1 cellular context compared by ENCODE assay signal in the genomic region with DNA sequence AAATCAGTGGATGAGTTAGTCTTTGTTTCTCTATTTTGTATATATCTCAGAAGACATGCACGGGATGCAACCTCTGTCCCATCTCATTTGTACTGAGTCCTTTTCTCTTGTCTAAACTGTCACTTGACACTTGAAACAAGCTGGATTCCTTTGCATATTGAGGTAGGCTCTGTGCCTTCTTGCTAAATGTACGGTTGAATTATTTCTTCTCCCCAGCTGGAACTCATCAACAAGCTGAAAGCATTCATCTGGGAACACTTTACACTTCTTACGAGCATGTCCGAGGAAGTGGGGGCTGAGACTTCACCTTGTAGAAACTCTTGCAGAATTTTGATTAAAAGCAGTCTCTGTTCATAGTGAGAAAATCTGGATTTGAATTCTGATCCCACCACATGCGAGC.
TF ChIP-seq lines count a peak whose summit lies in the region.

No MANE protein-coding gene starts in this region.

TF ChIP-seq in IMR-90, 13 proteins besides CTCF, POLR2A, EP300 and RAD21:
- TF ChIP-seq MAFK (IDR thresholded peaks at IDR 0.05; ENCODE audit: low read depth, low read length) = no peak
- TF ChIP-seq SMC3 (IDR thresholded peaks at IDR 0.05; ENCODE audit: low read depth, low read length) = no peak
- TF ChIP-seq, protein P1, sequence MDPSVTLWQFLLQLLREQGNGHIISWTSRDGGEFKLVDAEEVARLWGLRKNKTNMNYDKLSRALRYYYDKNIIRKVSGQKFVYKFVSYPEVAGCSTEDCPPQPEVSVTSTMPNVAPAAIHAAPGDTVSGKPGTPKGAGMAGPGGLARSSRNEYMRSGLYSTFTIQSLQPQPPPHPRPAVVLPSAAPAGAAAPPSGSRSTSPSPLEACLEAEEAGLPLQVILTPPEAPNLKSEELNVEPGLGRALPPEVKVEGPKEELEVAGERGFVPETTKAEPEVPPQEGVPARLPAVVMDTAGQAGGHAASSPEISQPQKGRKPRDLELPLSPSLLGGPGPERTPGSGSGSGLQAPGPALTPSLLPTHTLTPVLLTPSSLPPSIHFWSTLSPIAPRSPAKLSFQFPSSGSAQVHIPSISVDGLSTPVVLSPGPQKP (IDR thresholded peaks at IDR 0.05; ENCODE audit: borderline replicate concordance, low read depth, low read length) = no peak
- TF ChIP-seq MAZ (IDR thresholded peaks at IDR 0.05; ENCODE audit: borderline replicate concordance, low read depth, low read length) = no peak
- TF ChIP-seq RFX5 (IDR thresholded peaks at IDR 0.05; ENCODE audit: low read depth, low read length) = no peak
- no peak for TF ChIP-seq USF2 (IDR thresholded peaks at IDR 0.05; ENCODE audit: low read depth, low read length)
- TF ChIP-seq FOS (IDR thresholded peaks at IDR 0.05; ENCODE audit: low read depth, low read length) = no peak
- no peak for TF ChIP-seq CEBPB (IDR thresholded peaks at IDR 0.05; ENCODE audit: low read depth, low read length)
- no peak for TF ChIP-seq BHLHE40 (IDR thresholded peaks at IDR 0.05; ENCODE audit: low read depth, low read length)
TF ChIP-seq in IMR-90: peak in this region for 0.
